ENCODE assay signal across 2 cellular contexts in the genomic region with DNA sequence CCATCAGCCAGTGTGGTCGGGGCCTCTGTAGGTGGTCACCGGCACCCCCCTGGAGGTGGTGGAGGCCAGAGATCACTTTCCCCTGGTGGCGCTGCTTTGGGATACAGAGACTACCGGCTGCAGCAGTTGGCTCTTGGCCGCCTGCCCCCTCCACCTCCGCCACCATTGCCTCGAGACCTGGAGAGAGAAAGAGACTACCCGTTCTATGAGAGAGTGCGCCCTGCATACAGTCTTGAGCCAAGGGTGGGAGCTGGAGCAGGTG.
TF ChIP-seq lines count a peak whose summit lies in the region.

No MANE protein-coding gene starts in this region.

TF ChIP-seq in K562, 482 proteins besides CTCF, POLR2A, EP300 and RAD21:
- TF ChIP-seq YY1 (IDR thresholded peaks at IDR 0.05; ENCODE audit: borderline replicate concordance in 1 of 3, control insufficient read depth in 1 of 3, extremely low read depth in 1 of 3, insufficient read depth in 3 of 3, insufficient read length in 1 of 3, insufficient replicate concordance in 2 of 3, low read depth in 1 of 3, low read length in 2 of 3) (peak in 1 of 3 experiments; percentile 42), ZSCAN29 (IDR thresholded peaks at IDR 0.05) (no peak), CSDE1 (IDR thresholded peaks at IDR 0.05) (no peak), ZC3H4 (CRISPR knock-in tag; IDR thresholded peaks at IDR 0.05; ENCODE audit: borderline replicate concordance) (0 out of 2 replicates have a peak, but pooled peaks have one; percentile 13)
- TF ChIP-seq, protein P1, sequence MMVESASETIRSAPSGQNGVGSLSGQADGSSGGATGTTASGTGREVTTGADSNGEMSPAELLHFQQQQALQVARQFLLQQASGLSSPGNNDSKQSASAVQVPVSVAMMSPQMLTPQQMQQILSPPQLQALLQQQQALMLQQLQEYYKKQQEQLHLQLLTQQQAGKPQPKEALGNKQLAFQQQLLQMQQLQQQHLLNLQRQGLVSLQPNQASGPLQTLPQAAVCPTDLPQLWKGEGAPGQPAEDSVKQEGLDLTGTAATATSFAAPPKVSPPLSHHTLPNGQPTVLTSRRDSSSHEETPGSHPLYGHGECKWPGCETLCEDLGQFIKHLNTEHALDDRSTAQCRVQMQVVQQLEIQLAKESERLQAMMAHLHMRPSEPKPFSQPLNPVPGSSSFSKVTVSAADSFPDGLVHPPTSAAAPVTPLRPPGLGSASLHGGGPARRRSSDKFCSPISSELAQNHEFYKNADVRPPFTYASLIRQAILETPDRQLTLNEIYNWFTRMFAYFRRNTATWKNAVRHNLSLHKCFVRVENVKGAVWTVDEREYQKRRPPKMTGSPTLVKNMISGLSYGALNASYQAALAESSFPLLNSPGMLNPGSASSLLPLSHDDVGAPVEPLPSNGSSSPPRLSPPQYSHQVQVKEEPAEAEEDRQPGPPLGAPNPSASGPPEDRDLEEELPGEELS (CRISPR knock-in tag; IDR thresholded peaks at IDR 0.05; ENCODE audit: borderline replicate concordance), result 0 out of 2 replicates have a peak, but pooled peaks have one; percentile 43
- TF ChIP-seq, protein P2, sequence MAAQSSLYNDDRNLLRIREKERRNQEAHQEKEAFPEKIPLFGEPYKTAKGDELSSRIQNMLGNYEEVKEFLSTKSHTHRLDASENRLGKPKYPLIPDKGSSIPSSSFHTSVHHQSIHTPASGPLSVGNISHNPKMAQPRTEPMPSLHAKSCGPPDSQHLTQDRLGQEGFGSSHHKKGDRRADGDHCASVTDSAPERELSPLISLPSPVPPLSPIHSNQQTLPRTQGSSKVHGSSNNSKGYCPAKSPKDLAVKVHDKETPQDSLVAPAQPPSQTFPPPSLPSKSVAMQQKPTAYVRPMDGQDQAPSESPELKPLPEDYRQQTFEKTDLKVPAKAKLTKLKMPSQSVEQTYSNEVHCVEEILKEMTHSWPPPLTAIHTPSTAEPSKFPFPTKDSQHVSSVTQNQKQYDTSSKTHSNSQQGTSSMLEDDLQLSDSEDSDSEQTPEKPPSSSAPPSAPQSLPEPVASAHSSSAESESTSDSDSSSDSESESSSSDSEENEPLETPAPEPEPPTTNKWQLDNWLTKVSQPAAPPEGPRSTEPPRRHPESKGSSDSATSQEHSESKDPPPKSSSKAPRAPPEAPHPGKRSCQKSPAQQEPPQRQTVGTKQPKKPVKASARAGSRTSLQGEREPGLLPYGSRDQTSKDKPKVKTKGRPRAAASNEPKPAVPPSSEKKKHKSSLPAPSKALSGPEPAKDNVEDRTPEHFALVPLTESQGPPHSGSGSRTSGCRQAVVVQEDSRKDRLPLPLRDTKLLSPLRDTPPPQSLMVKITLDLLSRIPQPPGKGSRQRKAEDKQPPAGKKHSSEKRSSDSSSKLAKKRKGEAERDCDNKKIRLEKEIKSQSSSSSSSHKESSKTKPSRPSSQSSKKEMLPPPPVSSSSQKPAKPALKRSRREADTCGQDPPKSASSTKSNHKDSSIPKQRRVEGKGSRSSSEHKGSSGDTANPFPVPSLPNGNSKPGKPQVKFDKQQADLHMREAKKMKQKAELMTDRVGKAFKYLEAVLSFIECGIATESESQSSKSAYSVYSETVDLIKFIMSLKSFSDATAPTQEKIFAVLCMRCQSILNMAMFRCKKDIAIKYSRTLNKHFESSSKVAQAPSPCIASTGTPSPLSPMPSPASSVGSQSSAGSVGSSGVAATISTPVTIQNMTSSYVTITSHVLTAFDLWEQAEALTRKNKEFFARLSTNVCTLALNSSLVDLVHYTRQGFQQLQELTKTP (IDR thresholded peaks at IDR 0.05; ENCODE audit: low read depth in 1 of 2, partially characterized antibody in 2 of 2), result peak in 1 of 2 experiments; percentile 21

TF ChIP-seq in liver, 16 proteins besides CTCF, POLR2A, EP300 and RAD21:
- TF ChIP-seq, protein P3, sequence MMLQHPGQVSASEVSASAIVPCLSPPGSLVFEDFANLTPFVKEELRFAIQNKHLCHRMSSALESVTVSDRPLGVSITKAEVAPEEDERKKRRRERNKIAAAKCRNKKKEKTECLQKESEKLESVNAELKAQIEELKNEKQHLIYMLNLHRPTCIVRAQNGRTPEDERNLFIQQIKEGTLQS (IDR thresholded peaks at IDR 0.05), result no peak
- no peak for TF ChIP-seq FOXA1 (IDR thresholded peaks at IDR 0.05)
- TF ChIP-seq GABPA (IDR thresholded peaks at IDR 0.05 in 1 of 2, conservative IDR thresholded peaks at IDR 0.05 in 1 of 2), result no peak
- no peak for TF ChIP-seq NR2F2 (IDR thresholded peaks at IDR 0.05)
- no peak for TF ChIP-seq HNF4A (conservative IDR thresholded peaks at IDR 0.05)
- TF ChIP-seq, protein P4, sequence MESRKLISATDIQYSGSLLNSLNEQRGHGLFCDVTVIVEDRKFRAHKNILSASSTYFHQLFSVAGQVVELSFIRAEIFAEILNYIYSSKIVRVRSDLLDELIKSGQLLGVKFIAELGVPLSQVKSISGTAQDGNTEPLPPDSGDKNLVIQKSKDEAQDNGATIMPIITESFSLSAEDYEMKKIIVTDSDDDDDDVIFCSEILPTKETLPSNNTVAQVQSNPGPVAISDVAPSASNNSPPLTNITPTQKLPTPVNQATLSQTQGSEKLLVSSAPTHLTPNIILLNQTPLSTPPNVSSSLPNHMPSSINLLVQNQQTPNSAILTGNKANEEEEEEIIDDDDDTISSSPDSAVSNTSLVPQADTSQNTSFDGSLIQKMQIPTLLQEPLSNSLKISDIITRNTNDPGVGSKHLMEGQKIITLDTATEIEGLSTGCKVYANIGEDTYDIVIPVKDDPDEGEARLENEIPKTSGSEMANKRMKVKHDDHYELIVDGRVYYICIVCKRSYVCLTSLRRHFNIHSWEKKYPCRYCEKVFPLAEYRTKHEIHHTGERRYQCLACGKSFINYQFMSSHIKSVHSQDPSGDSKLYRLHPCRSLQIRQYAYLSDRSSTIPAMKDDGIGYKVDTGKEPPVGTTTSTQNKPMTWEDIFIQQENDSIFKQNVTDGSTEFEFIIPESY (IDR thresholded peaks at IDR 0.05), result no peak
- no peak for TF ChIP-seq YY1 (IDR thresholded peaks at IDR 0.05)
- TF ChIP-seq SP1 (IDR thresholded peaks at IDR 0.05), result no peak
